1 cellular context compared by ENCODE assay signal in the genomic region with DNA sequence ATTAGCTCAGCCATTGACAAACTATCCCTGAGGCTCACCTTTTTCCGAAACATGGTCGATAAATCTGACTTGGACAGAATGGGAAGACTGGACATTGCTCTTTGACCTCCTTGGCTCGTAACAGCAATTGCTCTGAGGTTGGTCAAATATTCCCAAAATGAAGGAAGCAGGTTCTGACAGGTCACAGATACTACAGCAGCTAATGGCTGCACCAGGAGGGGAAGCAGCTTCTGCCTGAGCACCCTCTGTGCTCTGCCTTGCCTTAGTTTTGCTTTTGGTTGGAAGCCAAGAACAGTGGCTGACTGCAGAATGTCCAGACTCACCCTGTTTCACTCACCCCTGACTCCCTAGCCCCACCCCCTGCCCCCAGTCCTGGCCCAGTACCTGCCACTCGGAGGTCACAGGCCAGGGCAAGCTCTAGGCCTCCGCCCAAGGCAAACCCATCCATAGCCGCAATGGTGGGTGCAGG.
TF ChIP-seq lines count a peak whose summit lies in the region.

No MANE protein-coding gene starts in this region.

TF ChIP-seq in HepG2, 621 proteins besides CTCF, POLR2A, EP300 and RAD21:
- no peak for TF ChIP-seq ZNF207 (IDR thresholded peaks at IDR 0.05; ENCODE audit: borderline replicate concordance)
- TF ChIP-seq, protein P1, sequence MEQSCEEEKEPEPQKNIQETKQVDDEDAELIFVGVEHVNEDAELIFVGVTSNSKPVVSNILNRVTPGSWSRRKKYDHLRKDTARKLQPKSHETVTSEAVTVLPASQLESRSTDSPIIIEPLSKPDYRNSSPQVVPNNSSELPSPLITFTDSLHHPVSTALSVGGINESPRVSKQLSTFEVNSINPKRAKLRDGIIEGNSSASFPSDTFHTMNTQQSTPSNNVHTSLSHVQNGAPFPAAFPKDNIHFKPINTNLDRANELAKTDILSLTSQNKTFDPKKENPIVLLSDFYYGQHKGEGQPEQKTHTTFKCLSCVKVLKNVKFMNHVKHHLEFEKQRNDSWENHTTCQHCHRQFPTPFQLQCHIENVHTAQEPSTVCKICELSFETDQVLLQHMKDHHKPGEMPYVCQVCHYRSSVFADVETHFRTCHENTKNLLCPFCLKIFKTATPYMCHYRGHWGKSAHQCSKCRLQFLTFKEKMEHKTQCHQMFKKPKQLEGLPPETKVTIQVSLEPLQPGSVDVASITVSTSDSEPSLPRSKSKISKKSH (CRISPR knock-in tag; IDR thresholded peaks at IDR 0.05; ENCODE audit: borderline replicate concordance), result no peak
- TF ChIP-seq KLF16 (CRISPR knock-in tag; IDR thresholded peaks at IDR 0.05), result no peak
- no peak for TF ChIP-seq FOXC1 (CRISPR knock-in tag; IDR thresholded peaks at IDR 0.05; ENCODE audit: borderline replicate concordance)
- TF ChIP-seq POLR2AphosphoS2 (IDR thresholded peaks at IDR 0.05; ENCODE audit: low read depth, low read length), result no peak
- TF ChIP-seq, protein P2, sequence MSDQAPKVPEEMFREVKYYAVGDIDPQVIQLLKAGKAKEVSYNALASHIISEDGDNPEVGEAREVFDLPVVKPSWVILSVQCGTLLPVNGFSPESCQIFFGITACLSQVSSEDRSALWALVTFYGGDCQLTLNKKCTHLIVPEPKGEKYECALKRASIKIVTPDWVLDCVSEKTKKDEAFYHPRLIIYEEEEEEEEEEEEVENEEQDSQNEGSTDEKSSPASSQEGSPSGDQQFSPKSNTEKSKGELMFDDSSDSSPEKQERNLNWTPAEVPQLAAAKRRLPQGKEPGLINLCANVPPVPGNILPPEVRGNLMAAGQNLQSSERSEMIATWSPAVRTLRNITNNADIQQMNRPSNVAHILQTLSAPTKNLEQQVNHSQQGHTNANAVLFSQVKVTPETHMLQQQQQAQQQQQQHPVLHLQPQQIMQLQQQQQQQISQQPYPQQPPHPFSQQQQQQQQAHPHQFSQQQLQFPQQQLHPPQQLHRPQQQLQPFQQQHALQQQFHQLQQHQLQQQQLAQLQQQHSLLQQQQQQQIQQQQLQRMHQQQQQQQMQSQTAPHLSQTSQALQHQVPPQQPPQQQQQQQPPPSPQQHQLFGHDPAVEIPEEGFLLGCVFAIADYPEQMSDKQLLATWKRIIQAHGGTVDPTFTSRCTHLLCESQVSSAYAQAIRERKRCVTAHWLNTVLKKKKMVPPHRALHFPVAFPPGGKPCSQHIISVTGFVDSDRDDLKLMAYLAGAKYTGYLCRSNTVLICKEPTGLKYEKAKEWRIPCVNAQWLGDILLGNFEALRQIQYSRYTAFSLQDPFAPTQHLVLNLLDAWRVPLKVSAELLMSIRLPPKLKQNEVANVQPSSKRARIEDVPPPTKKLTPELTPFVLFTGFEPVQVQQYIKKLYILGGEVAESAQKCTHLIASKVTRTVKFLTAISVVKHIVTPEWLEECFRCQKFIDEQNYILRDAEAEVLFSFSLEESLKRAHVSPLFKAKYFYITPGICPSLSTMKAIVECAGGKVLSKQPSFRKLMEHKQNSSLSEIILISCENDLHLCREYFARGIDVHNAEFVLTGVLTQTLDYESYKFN (CRISPR knock-in tag; conservative IDR thresholded peaks at IDR 0.05), result no peak
- TF ChIP-seq, protein P3, sequence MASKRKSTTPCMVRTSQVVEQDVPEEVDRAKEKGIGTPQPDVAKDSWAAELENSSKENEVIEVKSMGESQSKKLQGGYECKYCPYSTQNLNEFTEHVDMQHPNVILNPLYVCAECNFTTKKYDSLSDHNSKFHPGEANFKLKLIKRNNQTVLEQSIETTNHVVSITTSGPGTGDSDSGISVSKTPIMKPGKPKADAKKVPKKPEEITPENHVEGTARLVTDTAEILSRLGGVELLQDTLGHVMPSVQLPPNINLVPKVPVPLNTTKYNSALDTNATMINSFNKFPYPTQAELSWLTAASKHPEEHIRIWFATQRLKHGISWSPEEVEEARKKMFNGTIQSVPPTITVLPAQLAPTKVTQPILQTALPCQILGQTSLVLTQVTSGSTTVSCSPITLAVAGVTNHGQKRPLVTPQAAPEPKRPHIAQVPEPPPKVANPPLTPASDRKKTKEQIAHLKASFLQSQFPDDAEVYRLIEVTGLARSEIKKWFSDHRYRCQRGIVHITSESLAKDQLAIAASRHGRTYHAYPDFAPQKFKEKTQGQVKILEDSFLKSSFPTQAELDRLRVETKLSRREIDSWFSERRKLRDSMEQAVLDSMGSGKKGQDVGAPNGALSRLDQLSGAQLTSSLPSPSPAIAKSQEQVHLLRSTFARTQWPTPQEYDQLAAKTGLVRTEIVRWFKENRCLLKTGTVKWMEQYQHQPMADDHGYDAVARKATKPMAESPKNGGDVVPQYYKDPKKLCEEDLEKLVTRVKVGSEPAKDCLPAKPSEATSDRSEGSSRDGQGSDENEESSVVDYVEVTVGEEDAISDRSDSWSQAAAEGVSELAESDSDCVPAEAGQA (IDR thresholded peaks at IDR 0.05; ENCODE audit: low read depth), result no peak
- TF ChIP-seq, protein P3 (CRISPR knock-in tag; IDR thresholded peaks at IDR 0.05; ENCODE audit: borderline replicate concordance), result no peak
- TF ChIP-seq, protein P4, sequence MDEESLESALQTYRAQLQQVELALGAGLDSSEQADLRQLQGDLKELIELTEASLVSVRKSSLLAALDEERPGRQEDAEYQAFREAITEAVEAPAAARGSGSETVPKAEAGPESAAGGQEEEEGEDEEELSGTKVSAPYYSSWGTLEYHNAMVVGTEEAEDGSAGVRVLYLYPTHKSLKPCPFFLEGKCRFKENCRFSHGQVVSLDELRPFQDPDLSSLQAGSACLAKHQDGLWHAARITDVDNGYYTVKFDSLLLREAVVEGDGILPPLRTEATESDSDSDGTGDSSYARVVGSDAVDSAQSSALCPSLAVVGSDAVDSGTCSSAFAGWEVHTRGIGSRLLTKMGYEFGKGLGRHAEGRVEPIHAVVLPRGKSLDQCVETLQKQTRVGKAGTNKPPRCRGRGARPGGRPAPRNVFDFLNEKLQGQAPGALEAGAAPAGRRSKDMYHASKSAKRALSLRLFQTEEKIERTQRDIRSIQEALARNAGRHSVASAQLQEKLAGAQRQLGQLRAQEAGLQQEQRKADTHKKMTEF (CRISPR knock-in tag; IDR thresholded peaks at IDR 0.05), result no peak
- no peak for TF ChIP-seq PAF1 (CRISPR knock-in tag; IDR thresholded peaks at IDR 0.05)
- TF ChIP-seq, protein P5, sequence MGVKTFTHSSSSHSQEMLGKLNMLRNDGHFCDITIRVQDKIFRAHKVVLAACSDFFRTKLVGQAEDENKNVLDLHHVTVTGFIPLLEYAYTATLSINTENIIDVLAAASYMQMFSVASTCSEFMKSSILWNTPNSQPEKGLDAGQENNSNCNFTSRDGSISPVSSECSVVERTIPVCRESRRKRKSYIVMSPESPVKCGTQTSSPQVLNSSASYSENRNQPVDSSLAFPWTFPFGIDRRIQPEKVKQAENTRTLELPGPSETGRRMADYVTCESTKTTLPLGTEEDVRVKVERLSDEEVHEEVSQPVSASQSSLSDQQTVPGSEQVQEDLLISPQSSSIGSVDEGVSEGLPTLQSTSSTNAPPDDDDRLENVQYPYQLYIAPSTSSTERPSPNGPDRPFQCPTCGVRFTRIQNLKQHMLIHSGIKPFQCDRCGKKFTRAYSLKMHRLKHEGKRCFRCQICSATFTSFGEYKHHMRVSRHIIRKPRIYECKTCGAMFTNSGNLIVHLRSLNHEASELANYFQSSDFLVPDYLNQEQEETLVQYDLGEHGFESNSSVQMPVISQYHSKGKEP (CRISPR knock-in tag; IDR thresholded peaks at IDR 0.05), result no peak
- TF ChIP-seq FLYWCH1 (CRISPR knock-in tag; IDR thresholded peaks at IDR 0.05), result no peak
- TF ChIP-seq ZNF713 (CRISPR knock-in tag; IDR thresholded peaks at IDR 0.05), result no peak
- no peak for TF ChIP-seq YY1 (IDR thresholded peaks at IDR 0.05; ENCODE audit: insufficient read depth, insufficient replicate concordance, low read depth, low read length)
- TF ChIP-seq, protein P6, sequence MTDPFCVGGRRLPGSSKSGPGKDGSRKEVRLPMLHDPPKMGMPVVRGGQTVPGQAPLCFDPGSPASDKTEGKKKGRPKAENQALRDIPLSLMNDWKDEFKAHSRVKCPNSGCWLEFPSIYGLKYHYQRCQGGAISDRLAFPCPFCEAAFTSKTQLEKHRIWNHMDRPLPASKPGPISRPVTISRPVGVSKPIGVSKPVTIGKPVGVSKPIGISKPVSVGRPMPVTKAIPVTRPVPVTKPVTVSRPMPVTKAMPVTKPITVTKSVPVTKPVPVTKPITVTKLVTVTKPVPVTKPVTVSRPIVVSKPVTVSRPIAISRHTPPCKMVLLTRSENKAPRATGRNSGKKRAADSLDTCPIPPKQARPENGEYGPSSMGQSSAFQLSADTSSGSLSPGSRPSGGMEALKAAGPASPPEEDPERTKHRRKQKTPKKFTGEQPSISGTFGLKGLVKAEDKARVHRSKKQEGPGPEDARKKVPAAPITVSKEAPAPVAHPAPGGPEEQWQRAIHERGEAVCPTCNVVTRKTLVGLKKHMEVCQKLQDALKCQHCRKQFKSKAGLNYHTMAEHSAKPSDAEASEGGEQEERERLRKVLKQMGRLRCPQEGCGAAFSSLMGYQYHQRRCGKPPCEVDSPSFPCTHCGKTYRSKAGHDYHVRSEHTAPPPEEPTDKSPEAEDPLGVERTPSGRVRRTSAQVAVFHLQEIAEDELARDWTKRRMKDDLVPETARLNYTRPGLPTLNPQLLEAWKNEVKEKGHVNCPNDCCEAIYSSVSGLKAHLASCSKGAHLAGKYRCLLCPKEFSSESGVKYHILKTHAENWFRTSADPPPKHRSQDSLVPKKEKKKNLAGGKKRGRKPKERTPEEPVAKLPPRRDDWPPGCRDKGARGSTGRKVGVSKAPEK (CRISPR knock-in tag; IDR thresholded peaks at IDR 0.05; ENCODE audit: borderline replicate concordance), result no peak
- TF ChIP-seq SMAD9 (CRISPR knock-in tag; IDR thresholded peaks at IDR 0.05), result no peak
TF ChIP-seq in HepG2: peak in this region for 0.
